ENCODE assay signal across 11 cellular contexts in genomic region chrX:100654256-100654655, GRCh38. TPM values are rescaled to one million over a fixed set of nuclear protein-coding genes. Genes with fewer than 3 reads are reported as not detected.
DNase-seq lines count a peak whose midpoint lies in the region; ATAC-seq and TF ChIP-seq lines count a peak whose summit lies in the region.
"Had no signal": no experiment of that assay in that cellular context is flagged by ENCODE, and none has a peak within 500 bp of the region (broad histone marks: within the 10 kb centered on the region; RNA-seq: fewer than 3 reads in every experiment).

No MANE protein-coding gene starts in this region.

- DNase-seq in MCF 10A (ENCODE audit: unreplicated experiment) = peak; percentile 39
- no peak for DNase-seq in breast epithelium (ENCODE audit: low spot score in 2 of 2)
- DNase-seq in NCI-H524 (lab: John Stamatoyannopoulos, UW) = peak; percentile 32 to 77
- peak; percentile 30 for DNase-seq in epithelial cell of esophagus (ENCODE audit: low read depth)
- no peak for DNase-seq in tibial nerve (ENCODE audit: low spot score in 2 of 2)
- DNase-seq in OCI-M2 (lab: John Stamatoyannopoulos, UW; ENCODE audit: unreplicated experiment) = no peak
- no peak for DNase-seq in stimulated activated CD4-positive, alpha-beta T cell treated with anti-CD3 and anti-CD28 coated beads, Interleukin-2, amount 100 ng/mL, for 24 hours
- DNase-seq: CD4-positive, CD25-positive, alpha-beta regulatory T cell had no signal

- TF ChIP-seq CTCF in MCF 10A (IDR thresholded peaks at IDR 0.05; ENCODE audit: unreplicated experiment) (no peak), breast epithelium (IDR thresholded peaks at IDR 0.05) (no peak), epithelial cell of esophagus (IDR thresholded peaks at IDR 0.05; ENCODE audit: insufficient read depth, low read depth, low read length, missing control alignments) (peak; percentile 36), tibial nerve (IDR thresholded peaks at IDR 0.05) (no peak)

- POLR2A ChIA-PET in MCF 10A (lab: Yijun Ruan, JAX) = interaction anchor here (1.0 kb wide), 1 partner anchor 9 kb away, joined by 3 read pairs; no protein-coding TSS in a partner anchor

- H3K9me3 Mint-ChIP-seq in MCF 10A (ENCODE audit: unreplicated experiment) = no peaks in the 10 kb centered on the region

- CTCF ChIA-PET in MCF 10A (lab: Yijun Ruan, JAX) = interaction anchor here (0.7 to 2.9 kb wide), 11 partner anchors 8 to 115 kb away, joined by 3 to 11 read pairs (median 4); partner anchors contain the start of gene SRPX2

- H3K27me3 Mint-ChIP-seq in MCF 10A (ENCODE audit: insufficient read depth, unreplicated experiment) = peaks cover 47% of the 10 kb centered on the region
- H3K27me3 Mint-ChIP-seq: CD4-positive, CD25-positive, alpha-beta regulatory T cell had no signal

- H3K27me3 ChIP-seq in breast epithelium (peaks cover 0 to 25% of the 10 kb centered on the region in 2 donors), tibial nerve (no peaks in the 10 kb centered on the region)

- no peaks in the 10 kb centered on the region for H3K36me3 Mint-ChIP-seq in MCF 10A (ENCODE audit: insufficient read depth, unreplicated experiment)
- H3K36me3 Mint-ChIP-seq: CD4-positive, CD25-positive, alpha-beta regulatory T cell had no signal

- no peaks in the 10 kb centered on the region for H3K9me3 ChIP-seq in breast epithelium
- no peaks in the 10 kb centered on the region for H3K9me3 ChIP-seq in tibial nerve

- no peak for TF ChIP-seq POLR2A in breast epithelium (IDR thresholded peaks at IDR 0.05)
- no peak for TF ChIP-seq POLR2A in tibial nerve (IDR thresholded peaks at IDR 0.05)

- H3K4me3 ChIP-seq in breast epithelium (no peak overlapping the region), epithelial cell of esophagus (ENCODE audit: low read length) (no peak overlapping the region), tibial nerve (no peak overlapping the region)
- H3K4me3 ChIP-seq: SK-N-MC had no signal

- intact Hi-C loops in MCF 10A (cut with micrococcal nuclease) = no loop called here
- intact Hi-C loops in breast epithelium (cut with DNase I; ENCODE audit: low total_unique reads) = no loop called here

- TF ChIP-seq EP300 in tibial nerve (IDR thresholded peaks at IDR 0.05) = no peak

- H3K4me1 ChIP-seq in breast epithelium (no peaks in the 10 kb centered on the region), tibial nerve (peaks cover 0 to 15% (median under 1%) of the 10 kb centered on the region in 4 donors)

- H3K27ac ChIP-seq in breast epithelium (peak overlapping the region in 1 of 2 donors; percentile 32), tibial nerve (no peak overlapping the region)
- H3K27ac ChIP-seq: SK-N-MC had no signal

- H3K4me1 Mint-ChIP-seq in MCF 10A (ENCODE audit: insufficient read depth, unreplicated experiment) = no peaks in the 10 kb centered on the region
- H3K4me1 Mint-ChIP-seq: CD4-positive, CD25-positive, alpha-beta regulatory T cell had no signal

- H3K4me3 Mint-ChIP-seq in MCF 10A (ENCODE audit: unreplicated experiment) = no peak overlapping the region
- H3K4me3 Mint-ChIP-seq: CD4-positive, CD25-positive, alpha-beta regulatory T cell; neural crest cell had no signal

- H3K36me3 ChIP-seq in breast epithelium (no peaks in the 10 kb centered on the region), tibial nerve (no peaks in the 10 kb centered on the region)

- BruUV-seq in MCF 10A (replicated peaks; lab: Mats Ljungman, UMichigan) = no TSS peak

- 27 to 37% methylated on average over 3 of the region's 3 CpGs for WGBS in tibial nerve, 2 donors

- ATAC-seq in HG03135 (IDR thresholded peaks at IDR 0.05; ENCODE audit: unreplicated experiment) = no peak

- H3K27ac Mint-ChIP-seq in MCF 10A (ENCODE audit: low read depth, unreplicated experiment) = no peak overlapping the region
- H3K27ac Mint-ChIP-seq: CD4-positive, CD25-positive, alpha-beta regulatory T cell had no signal

RNA-seq across cellular contexts. Expression of gene SRPX2, which starts 10.3 kb away (rescaled TPM):
- total RNA-seq in MCF 10A (2022) = 4.7 and 5.3 TPM in 2 replicates
- 10 to 100 TPM; 15.2 to 61.0 (median 32.6) TPM for total RNA-seq in breast epithelium
- total RNA-seq in tibial nerve = 10 to 100 TPM; 50.0 to 91.2 (median 56.7) TPM
- total RNA-seq: CD4-positive, CD25-positive, alpha-beta regulatory T cell had no signal

RNA-seq across cellular contexts. Expression of gene TSPAN6, which starts 17.6 kb away (rescaled TPM):
- total RNA-seq in MCF 10A (2022) (4.9 and 5.6 TPM in 2 replicates), breast epithelium (10 to 100 TPM; 30.9 to 49.5 (median 40.6) TPM), tibial nerve (10 to 100 TPM; 31.5 to 34.1 (median 32.5) TPM)

Comparison
In these comparisons a context has a peak if more than half of its experiments do, and no peak if none do; other contexts are left out.
1. DNase-seq: peak in MCF 10A (single experiment), NCI-H524 (2 of 2) and epithelial cell of esophagus (single experiment); none in breast epithelium (0 of 2), tibial nerve (0 of 2), OCI-M2 (single experiment) and stimulated activated CD4-positive, alpha-beta T cell treated with anti-CD3 and anti-CD28 coated beads, Interleukin-2, amount 100 ng/mL, for 24 hours (0 of 2).